Comparison of ENCODE assay signal across 1 cellular context in the genomic region with DNA sequence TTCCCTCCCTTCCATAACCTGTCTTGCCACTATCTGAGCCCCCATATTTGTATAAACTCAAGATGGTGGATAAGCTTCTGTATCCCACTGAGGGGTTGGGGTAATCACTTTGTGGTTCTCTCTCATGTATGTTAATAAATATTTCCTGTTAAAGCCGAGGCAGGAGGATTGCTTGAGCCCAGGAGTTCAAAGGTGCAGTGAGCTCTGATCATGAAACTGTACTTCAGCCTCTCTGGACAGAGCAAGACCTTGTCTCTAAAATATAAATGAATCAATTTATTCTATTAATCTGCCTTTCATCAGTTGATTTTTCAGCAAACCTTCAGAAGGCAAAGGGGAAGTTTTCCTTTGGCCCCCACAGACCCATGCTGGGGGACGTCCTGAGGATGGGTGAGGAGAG.
TF ChIP-seq lines count a peak whose summit lies in the region.

No MANE protein-coding gene starts in this region.

TF ChIP-seq in GM23338, 12 proteins besides CTCF, POLR2A, EP300 and RAD21:
- TF ChIP-seq, protein P1, sequence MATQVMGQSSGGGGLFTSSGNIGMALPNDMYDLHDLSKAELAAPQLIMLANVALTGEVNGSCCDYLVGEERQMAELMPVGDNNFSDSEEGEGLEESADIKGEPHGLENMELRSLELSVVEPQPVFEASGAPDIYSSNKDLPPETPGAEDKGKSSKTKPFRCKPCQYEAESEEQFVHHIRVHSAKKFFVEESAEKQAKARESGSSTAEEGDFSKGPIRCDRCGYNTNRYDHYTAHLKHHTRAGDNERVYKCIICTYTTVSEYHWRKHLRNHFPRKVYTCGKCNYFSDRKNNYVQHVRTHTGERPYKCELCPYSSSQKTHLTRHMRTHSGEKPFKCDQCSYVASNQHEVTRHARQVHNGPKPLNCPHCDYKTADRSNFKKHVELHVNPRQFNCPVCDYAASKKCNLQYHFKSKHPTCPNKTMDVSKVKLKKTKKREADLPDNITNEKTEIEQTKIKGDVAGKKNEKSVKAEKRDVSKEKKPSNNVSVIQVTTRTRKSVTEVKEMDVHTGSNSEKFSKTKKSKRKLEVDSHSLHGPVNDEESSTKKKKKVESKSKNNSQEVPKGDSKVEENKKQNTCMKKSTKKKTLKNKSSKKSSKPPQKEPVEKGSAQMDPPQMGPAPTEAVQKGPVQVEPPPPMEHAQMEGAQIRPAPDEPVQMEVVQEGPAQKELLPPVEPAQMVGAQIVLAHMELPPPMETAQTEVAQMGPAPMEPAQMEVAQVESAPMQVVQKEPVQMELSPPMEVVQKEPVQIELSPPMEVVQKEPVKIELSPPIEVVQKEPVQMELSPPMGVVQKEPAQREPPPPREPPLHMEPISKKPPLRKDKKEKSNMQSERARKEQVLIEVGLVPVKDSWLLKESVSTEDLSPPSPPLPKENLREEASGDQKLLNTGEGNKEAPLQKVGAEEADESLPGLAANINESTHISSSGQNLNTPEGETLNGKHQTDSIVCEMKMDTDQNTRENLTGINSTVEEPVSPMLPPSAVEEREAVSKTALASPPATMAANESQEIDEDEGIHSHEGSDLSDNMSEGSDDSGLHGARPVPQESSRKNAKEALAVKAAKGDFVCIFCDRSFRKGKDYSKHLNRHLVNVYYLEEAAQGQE (IDR thresholded peaks at IDR 0.05; ENCODE audit: unreplicated experiment): no peak
- TF ChIP-seq CREB1 (CRISPR knock-in tag; IDR thresholded peaks at IDR 0.05; ENCODE audit: low read depth) (no peak), EZH2 (IDR thresholded peaks at IDR 0.05; ENCODE audit: low read depth, unreplicated experiment) (no peak), JUNB (IDR thresholded peaks at IDR 0.05; ENCODE audit: unreplicated experiment) (no peak), STAT1 (IDR thresholded peaks at IDR 0.05; ENCODE audit: unreplicated experiment) (no peak), POLR2AphosphoS5 (IDR thresholded peaks at IDR 0.05; ENCODE audit: low read depth) (no peak), EZH2phosphoT487 (IDR thresholded peaks at IDR 0.05; ENCODE audit: unreplicated experiment) (no peak), NANOG (IDR thresholded peaks at IDR 0.05; ENCODE audit: borderline replicate concordance) (no peak), ZNF331 (CRISPR knock-in tag; IDR thresholded peaks at IDR 0.05; ENCODE audit: low read depth) (no peak), ZNF114 (CRISPR knock-in tag; IDR thresholded peaks at IDR 0.05) (no peak)
- TF ChIP-seq, protein P2, sequence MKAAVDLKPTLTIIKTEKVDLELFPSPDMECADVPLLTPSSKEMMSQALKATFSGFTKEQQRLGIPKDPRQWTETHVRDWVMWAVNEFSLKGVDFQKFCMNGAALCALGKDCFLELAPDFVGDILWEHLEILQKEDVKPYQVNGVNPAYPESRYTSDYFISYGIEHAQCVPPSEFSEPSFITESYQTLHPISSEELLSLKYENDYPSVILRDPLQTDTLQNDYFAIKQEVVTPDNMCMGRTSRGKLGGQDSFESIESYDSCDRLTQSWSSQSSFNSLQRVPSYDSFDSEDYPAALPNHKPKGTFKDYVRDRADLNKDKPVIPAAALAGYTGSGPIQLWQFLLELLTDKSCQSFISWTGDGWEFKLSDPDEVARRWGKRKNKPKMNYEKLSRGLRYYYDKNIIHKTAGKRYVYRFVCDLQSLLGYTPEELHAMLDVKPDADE (IDR thresholded peaks at IDR 0.05): no peak
- TF ChIP-seq, protein P3, sequence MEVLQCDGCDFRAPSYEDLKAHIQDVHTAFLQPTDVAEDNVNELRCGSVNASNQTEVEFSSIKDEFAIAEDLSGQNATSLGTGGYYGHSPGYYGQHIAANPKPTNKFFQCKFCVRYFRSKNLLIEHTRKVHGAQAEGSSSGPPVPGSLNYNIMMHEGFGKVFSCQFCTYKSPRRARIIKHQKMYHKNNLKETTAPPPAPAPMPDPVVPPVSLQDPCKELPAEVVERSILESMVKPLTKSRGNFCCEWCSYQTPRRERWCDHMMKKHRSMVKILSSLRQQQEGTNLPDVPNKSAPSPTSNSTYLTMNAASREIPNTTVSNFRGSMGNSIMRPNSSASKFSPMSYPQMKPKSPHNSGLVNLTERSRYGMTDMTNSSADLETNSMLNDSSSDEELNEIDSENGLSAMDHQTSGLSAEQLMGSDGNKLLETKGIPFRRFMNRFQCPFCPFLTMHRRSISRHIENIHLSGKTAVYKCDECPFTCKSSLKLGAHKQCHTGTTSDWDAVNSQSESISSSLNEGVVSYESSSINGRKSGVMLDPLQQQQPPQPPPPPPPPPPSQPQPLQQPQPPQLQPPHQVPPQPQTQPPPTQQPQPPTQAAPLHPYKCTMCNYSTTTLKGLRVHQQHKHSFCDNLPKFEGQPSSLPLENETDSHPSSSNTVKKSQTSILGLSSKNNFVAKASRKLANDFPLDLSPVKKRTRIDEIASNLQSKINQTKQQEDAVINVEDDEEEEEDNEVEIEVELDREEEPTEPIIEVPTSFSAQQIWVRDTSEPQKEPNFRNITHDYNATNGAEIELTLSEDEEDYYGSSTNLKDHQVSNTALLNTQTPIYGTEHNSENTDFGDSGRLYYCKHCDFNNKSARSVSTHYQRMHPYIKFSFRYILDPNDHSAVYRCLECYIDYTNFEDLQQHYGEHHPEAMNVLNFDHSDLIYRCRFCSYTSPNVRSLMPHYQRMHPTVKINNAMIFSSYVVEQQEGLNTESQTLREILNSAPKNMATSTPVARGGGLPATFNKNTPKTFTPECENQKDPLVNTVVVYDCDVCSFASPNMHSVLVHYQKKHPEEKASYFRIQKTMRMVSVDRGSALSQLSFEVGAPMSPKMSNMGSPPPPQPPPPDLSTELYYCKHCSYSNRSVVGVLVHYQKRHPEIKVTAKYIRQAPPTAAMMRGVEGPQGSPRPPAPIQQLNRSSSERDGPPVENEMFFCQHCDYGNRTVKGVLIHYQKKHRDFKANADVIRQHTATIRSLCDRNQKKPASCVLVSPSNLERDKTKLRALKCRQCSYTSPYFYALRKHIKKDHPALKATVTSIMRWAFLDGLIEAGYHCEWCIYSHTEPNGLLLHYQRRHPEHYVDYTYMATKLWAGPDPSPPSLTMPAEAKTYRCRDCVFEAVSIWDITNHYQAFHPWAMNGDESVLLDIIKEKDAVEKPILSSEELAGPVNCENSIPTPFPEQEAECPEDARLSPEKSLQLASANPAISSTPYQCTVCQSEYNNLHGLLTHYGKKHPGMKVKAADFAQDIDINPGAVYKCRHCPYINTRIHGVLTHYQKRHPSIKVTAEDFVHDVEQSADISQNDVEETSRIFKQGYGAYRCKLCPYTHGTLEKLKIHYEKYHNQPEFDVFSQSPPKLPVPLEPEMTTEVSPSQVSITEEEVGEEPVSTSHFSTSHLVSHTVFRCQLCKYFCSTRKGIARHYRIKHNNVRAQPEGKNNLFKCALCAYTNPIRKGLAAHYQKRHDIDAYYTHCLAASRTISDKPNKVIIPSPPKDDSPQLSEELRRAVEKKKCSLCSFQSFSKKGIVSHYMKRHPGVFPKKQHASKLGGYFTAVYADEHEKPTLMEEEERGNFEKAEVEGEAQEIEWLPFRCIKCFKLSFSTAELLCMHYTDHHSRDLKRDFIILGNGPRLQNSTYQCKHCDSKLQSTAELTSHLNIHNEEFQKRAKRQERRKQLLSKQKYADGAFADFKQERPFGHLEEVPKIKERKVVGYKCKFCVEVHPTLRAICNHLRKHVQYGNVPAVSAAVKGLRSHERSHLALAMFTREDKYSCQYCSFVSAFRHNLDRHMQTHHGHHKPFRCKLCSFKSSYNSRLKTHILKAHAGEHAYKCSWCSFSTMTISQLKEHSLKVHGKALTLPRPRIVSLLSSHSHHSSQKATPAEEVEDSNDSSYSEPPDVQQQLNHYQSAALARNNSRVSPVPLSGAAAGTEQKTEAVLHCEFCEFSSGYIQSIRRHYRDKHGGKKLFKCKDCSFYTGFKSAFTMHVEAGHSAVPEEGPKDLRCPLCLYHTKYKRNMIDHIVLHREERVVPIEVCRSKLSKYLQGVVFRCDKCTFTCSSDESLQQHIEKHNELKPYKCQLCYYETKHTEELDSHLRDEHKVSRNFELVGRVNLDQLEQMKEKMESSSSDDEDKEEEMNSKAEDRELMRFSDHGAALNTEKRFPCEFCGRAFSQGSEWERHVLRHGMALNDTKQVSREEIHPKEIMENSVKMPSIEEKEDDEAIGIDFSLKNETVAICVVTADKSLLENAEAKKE (CRISPR knock-in tag; IDR thresholded peaks at IDR 0.05): no peak
